In the genomic region with DNA sequence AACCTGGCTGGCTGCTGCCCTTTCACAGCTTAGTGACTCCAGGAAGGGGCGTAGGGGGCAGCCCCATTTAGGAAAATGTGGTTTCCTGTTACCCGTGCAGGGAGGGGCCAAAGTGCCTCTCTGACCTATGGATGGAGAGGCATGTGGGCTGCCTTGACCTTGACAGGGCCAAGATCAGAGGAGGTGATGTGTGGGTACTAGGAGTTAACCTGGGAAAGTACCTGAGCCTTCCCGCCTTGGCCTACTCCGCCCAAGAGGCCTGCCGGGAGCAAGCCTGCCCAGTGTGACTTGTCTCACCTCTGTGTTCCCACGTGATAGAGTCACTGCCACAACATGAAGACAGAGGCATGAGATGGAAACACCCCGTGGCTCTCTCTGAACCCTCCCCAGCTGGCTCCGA, we compare ENCODE assay signal across 11 cellular contexts. TPM values are rescaled to one million over a fixed set of nuclear protein-coding genes. Genes with fewer than 3 reads are reported as not detected.
DNase-seq lines count a peak whose midpoint lies in the region; ATAC-seq and TF ChIP-seq lines count a peak whose summit lies in the region.
"Had no signal": no experiment of that assay in that cellular context is flagged by ENCODE, and none has a peak within 500 bp of the region (broad histone marks: within the 10 kb centered on the region; RNA-seq: fewer than 3 reads in every experiment).

No MANE protein-coding gene starts in this region.

- H3K9me3 ChIP-seq in sigmoid colon = no peaks in the 10 kb centered on the region
- no peaks in the 10 kb centered on the region for H3K9me3 ChIP-seq in HAP-1

- H4K20me1 ChIP-seq in GM23338 (replicated peaks; ENCODE audit: insufficient read depth) = no peaks in the 10 kb centered on the region

- no peak overlapping the region for H2AFZ ChIP-seq in GM23338

- POLR2A ChIA-PET in activated naive CD8-positive, alpha-beta T cell treated with anti-CD3 and anti-CD28 coated beads, Interleukin-2, amount 10 ng/mL, durations not matched to agents 7 days and 5 days (lab: Charles Lee) = no interaction called here

- ATAC-seq in GM23338 = peak; percentile 22; the same call in 2 of the 3 replicates
- ATAC-seq in activated naive CD8-positive, alpha-beta T cell treated with anti-CD3 and anti-CD28 coated beads, Interleukin-2, amount 10 ng/mL, durations not matched to agents 7 days and 5 days (ENCODE audit: low read depth) = peak; percentile 28

- H3K9me2 ChIP-seq in GM23338 (ENCODE audit: insufficient read depth) = no peaks in the 10 kb centered on the region

- DNase-seq in activated CD4-positive, alpha-beta T cell treated with anti-CD3 and anti-CD28 coated beads for 48 hours = peak; percentile 64
- DNase-seq in activated CD4-positive, alpha-beta T cell treated with anti-CD3 and anti-CD28 coated beads, Interleukin-2, amount 50 U/mL, for 4 hours = no peak
- DNase-seq in GM23338 (ENCODE audit: low spot score) (no peak), sigmoid colon (no peak), HAP-1 (ENCODE audit: low spot score in 2 of 2) (no peak), OCI-M1 (lab: John Stamatoyannopoulos, UW) (no peak)
- DNase-seq in activated naive CD8-positive, alpha-beta T cell treated with anti-CD3 and anti-CD28 coated beads, Interleukin-2, amount 10 ng/mL, durations not matched to agents 7 days and 5 days = no peak
- DNase-seq in NK-92 treated with Interleukin-12 subunit alpha and Interleukin-12 subunit beta, amount 100 ng/mL, for 24 hours (lab: John Stamatoyannopoulos, UW) = no peak
- DNase-seq: amygdala, NCI-H2029 treated with DMSO at 0.1 percent for 48 hours had no signal

- H3K36me3 Mint-ChIP-seq in GM23338 (ENCODE audit: low read depth) = no peaks in the 10 kb centered on the region
- no peaks in the 10 kb centered on the region for H3K36me3 Mint-ChIP-seq in activated naive CD8-positive, alpha-beta T cell treated with anti-CD3 and anti-CD28 coated beads, Interleukin-2, amount 10 ng/mL, durations not matched to agents 7 days and 5 days
- H3K36me3 Mint-ChIP-seq: mesothelial cell of epicardium had no signal

- intact Hi-C loops in sigmoid colon (cut with DNase I) = no loop called here

- 48 to 58% methylated on average over 8 of the region's 8 CpGs for WGBS in sigmoid colon, 2 donors

- H3K27ac Mint-ChIP-seq in GM23338 = no peak overlapping the region
- H3K27ac Mint-ChIP-seq in activated naive CD8-positive, alpha-beta T cell treated with anti-CD3 and anti-CD28 coated beads, Interleukin-2, amount 10 ng/mL, durations not matched to agents 7 days and 5 days = no peak overlapping the region

- H3K36me3 ChIP-seq in GM23338 (ENCODE audit: insufficient read depth) = no peaks in the 10 kb centered on the region
- H3K36me3 ChIP-seq in sigmoid colon = no peaks in the 10 kb centered on the region
- H3K36me3 ChIP-seq in HAP-1 (replicated peaks) = no peaks in the 10 kb centered on the region

- peaks cover 13% of the 10 kb centered on the region for H3K4me1 Mint-ChIP-seq in GM23338
- H3K4me1 Mint-ChIP-seq in activated naive CD8-positive, alpha-beta T cell treated with anti-CD3 and anti-CD28 coated beads, Interleukin-2, amount 10 ng/mL, durations not matched to agents 7 days and 5 days = peaks cover 15% of the 10 kb centered on the region

- in situ Hi-C loops in HAP-1 (cut with MboI; ENCODE audit: low sequenced_read_pairs) = no loop called here

- no peak for TF ChIP-seq EP300 in sigmoid colon (IDR thresholded peaks at IDR 0.05)

- no peaks in the 10 kb centered on the region for H3K4me1 ChIP-seq in GM23338 (ENCODE audit: insufficient read depth)
- peaks cover 0 to 31% (median 24%) of the 10 kb centered on the region in 4 donors for H3K4me1 ChIP-seq in sigmoid colon
- H3K4me1 ChIP-seq in HAP-1 = no peaks in the 10 kb centered on the region

- H3K27me3 ChIP-seq in GM23338 (ENCODE audit: insufficient read depth) (no peaks in the 10 kb centered on the region), sigmoid colon (no peaks in the 10 kb centered on the region), HAP-1 (ENCODE audit: low read depth) (no peaks in the 10 kb centered on the region)

- H3F3A ChIP-seq in GM23338 (replicated peaks; ENCODE audit: low read depth) = no peaks in the 10 kb centered on the region

- H3K27ac ChIP-seq in GM23338 (ENCODE audit: low read depth) (no peak overlapping the region), sigmoid colon (peak overlapping the region; percentile 39 to 72 (median 51))

- H3K4me3 ChIP-seq in GM23338 (no peak overlapping the region), sigmoid colon (no peak overlapping the region), HAP-1 (no peak overlapping the region)

- H3K4me2 ChIP-seq in GM23338 = no peak overlapping the region

- TF ChIP-seq POLR2A in sigmoid colon (IDR thresholded peaks at IDR 0.05) = no peak

- no peak overlapping the region for H3K4me3 Mint-ChIP-seq in GM23338
- no peak overlapping the region for H3K4me3 Mint-ChIP-seq in activated naive CD8-positive, alpha-beta T cell treated with anti-CD3 and anti-CD28 coated beads, Interleukin-2, amount 10 ng/mL, durations not matched to agents 7 days and 5 days
- H3K4me3 Mint-ChIP-seq: mesothelial cell of epicardium had no signal

- no peaks in the 10 kb centered on the region for H3K9me3 Mint-ChIP-seq in GM23338
- H3K9me3 Mint-ChIP-seq in activated naive CD8-positive, alpha-beta T cell treated with anti-CD3 and anti-CD28 coated beads, Interleukin-2, amount 10 ng/mL, durations not matched to agents 7 days and 5 days = no peaks in the 10 kb centered on the region
- H3K9me3 Mint-ChIP-seq: mesothelial cell of epicardium had no signal

- H3K27me3 Mint-ChIP-seq in GM23338 (ENCODE audit: insufficient read depth, low read depth, poor library complexity) = peaks cover 18% of the 10 kb centered on the region
- no peaks in the 10 kb centered on the region for H3K27me3 Mint-ChIP-seq in activated naive CD8-positive, alpha-beta T cell treated with anti-CD3 and anti-CD28 coated beads, Interleukin-2, amount 10 ng/mL, durations not matched to agents 7 days and 5 days

- TF ChIP-seq CTCF in GM23338 (conservative IDR thresholded peaks at IDR 0.05; ENCODE audit: low read depth in 2 of 2) (no peak), sigmoid colon (IDR thresholded peaks at IDR 0.05) (no peak)

- no peaks in the 10 kb centered on the region for H3K79me2 ChIP-seq in GM23338 (replicated peaks; ENCODE audit: insufficient read depth)

TF ChIP-seq in GM23338, 12 proteins besides CTCF, POLR2A, EP300 and RAD21 (continues in another document):
- TF ChIP-seq STAT1 (IDR thresholded peaks at IDR 0.05; ENCODE audit: unreplicated experiment) = no peak
- TF ChIP-seq EZH2 (IDR thresholded peaks at IDR 0.05; ENCODE audit: low read depth, unreplicated experiment) = no peak
- TF ChIP-seq ETS1 (IDR thresholded peaks at IDR 0.05) = no peak
- TF ChIP-seq NANOG (IDR thresholded peaks at IDR 0.05; ENCODE audit: borderline replicate concordance) = no peak
- no peak for TF ChIP-seq ZNF331 (CRISPR knock-in tag; IDR thresholded peaks at IDR 0.05; ENCODE audit: low read depth)
- TF ChIP-seq, protein P1, sequence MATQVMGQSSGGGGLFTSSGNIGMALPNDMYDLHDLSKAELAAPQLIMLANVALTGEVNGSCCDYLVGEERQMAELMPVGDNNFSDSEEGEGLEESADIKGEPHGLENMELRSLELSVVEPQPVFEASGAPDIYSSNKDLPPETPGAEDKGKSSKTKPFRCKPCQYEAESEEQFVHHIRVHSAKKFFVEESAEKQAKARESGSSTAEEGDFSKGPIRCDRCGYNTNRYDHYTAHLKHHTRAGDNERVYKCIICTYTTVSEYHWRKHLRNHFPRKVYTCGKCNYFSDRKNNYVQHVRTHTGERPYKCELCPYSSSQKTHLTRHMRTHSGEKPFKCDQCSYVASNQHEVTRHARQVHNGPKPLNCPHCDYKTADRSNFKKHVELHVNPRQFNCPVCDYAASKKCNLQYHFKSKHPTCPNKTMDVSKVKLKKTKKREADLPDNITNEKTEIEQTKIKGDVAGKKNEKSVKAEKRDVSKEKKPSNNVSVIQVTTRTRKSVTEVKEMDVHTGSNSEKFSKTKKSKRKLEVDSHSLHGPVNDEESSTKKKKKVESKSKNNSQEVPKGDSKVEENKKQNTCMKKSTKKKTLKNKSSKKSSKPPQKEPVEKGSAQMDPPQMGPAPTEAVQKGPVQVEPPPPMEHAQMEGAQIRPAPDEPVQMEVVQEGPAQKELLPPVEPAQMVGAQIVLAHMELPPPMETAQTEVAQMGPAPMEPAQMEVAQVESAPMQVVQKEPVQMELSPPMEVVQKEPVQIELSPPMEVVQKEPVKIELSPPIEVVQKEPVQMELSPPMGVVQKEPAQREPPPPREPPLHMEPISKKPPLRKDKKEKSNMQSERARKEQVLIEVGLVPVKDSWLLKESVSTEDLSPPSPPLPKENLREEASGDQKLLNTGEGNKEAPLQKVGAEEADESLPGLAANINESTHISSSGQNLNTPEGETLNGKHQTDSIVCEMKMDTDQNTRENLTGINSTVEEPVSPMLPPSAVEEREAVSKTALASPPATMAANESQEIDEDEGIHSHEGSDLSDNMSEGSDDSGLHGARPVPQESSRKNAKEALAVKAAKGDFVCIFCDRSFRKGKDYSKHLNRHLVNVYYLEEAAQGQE (IDR thresholded peaks at IDR 0.05; ENCODE audit: unreplicated experiment) = no peak
- no peak for TF ChIP-seq CREB1 (CRISPR knock-in tag; IDR thresholded peaks at IDR 0.05; ENCODE audit: low read depth)
- no peak for TF ChIP-seq EZH2phosphoT487 (IDR thresholded peaks at IDR 0.05; ENCODE audit: unreplicated experiment)
- no peak for TF ChIP-seq ZNF114 (CRISPR knock-in tag; IDR thresholded peaks at IDR 0.05)

RNA-seq across cellular contexts. Expression of gene GRAMD4, which starts 33.4 kb away (rescaled TPM):
- 19.7 and 81.8 TPM in 2 replicates for total RNA-seq in GM23338 (2014; rRNA removed; shearing (Covaris generic))
- polyA plus RNA-seq in GM23338 (2016; fragmentation: Nextera tagmentation; extraction: Ambion mirVana) = 2.7 and 3.1 TPM in 2 replicates
- 10 to 100 TPM; 20.2 to 23.2 TPM for total RNA-seq in activated naive CD8-positive, alpha-beta T cell treated with anti-CD3 and anti-CD28 coated beads, Interleukin-2, amount 10 ng/mL, durations not matched to agents 7 days and 5 days
- 10 to 100 TPM; 11.6 to 46.2 (median 18.4) TPM for total RNA-seq in sigmoid colon
- polyA plus RNA-seq in sigmoid colon = 10 to 100 TPM; 22.8 to 57.2 (median 28.9) TPM
